In the genomic region with DNA sequence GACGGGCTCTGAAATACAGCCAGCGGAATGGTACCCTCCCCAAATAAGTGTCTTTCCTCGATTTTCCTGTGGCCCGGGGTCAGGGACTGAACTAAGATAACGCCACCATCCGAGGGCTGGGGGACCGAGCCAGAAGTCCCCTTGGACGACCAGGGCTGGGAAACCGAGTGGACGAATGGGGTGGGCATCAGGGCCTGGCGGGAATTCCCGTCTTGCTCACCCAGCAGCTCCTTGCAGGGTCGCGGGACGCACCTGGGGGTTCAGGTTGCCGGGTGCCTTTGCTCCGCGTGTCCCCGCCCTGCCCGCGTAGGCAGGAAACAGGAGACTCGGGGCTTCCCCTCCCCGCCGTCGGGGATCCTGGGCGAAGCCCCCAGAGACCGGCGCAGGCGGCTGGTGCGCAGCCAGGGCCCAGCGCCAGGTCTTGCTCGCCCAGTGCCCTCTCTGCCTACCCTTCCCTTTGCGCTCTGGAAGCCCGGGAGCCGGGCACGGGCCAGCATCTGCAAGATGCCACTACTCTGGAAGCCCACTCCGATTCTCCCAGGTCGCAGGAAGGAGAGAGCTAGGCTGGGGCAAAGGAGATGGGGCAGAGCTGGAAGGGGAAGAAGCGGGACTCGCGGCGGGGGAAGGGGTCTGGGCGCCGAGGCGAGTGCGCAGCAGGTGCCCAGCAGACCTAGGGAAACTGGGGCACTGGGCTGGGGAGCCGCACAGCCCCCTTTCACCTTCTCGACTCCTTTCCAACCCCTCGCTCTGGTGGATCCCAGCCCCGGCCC, we compare ENCODE assay signal across 10 cellular contexts. TPM values are rescaled to one million over a fixed set of nuclear protein-coding genes. Genes with fewer than 3 reads are reported as not detected.
DNase-seq lines count a peak whose midpoint lies in the region; ATAC-seq and TF ChIP-seq lines count a peak whose summit lies in the region.
"Had no signal": no experiment of that assay in that cellular context is flagged by ENCODE, and none has a peak within 500 bp of the region (broad histone marks: within the 10 kb centered on the region; RNA-seq: fewer than 3 reads in every experiment).

No MANE protein-coding gene starts in this region.

- POLR2A ChIA-PET in activated CD4-positive, alpha-beta memory T cell treated with anti-CD3 and anti-CD28 coated beads for 36 hours (lab: Charles Lee): no interaction called here
- POLR2A ChIA-PET in activated CD4-positive, alpha-beta memory T cell treated with anti-CD3 and anti-CD28 coated beads, Interleukin-2, amount 10 ng/mL, durations not matched to agents 7 days and 5 days (lab: Charles Lee): interaction anchor here (1.5 to 3.7 kb wide), 5 partner anchors 11 to 69 kb away, joined by 3 to 17 read pairs (median 6); a partner anchor contains a TSS

- intact Hi-C loops in activated CD4-positive, alpha-beta memory T cell treated with anti-CD3 and anti-CD28 coated beads for 36 hours (cut with micrococcal nuclease): loop anchor here (5.0 kb wide), 1 partner anchor 118 kb away; no protein-coding TSS in a partner anchor

- TF ChIP-seq CTCF in hepatocyte (IDR thresholded peaks at IDR 0.05; ENCODE audit: poor library complexity): no peak

- H3K27ac ChIP-seq in hepatocyte: no peak overlapping the region

- H3K4me1 Mint-ChIP-seq in activated CD4-positive, alpha-beta memory T cell treated with anti-CD3 and anti-CD28 coated beads for 36 hours (ENCODE audit: low read depth): peaks cover 16% of the 10 kb centered on the region
- peaks cover 19% of the 10 kb centered on the region for H3K4me1 Mint-ChIP-seq in activated CD4-positive, alpha-beta memory T cell treated with anti-CD3 and anti-CD28 coated beads, Interleukin-2, amount 10 ng/mL, durations not matched to agents 7 days and 5 days
- peaks cover 13% of the 10 kb centered on the region for H3K4me1 Mint-ChIP-seq in T-helper 17 cell
- peaks cover 36% of the 10 kb centered on the region for H3K4me1 Mint-ChIP-seq in stimulated activated naive CD8-positive, alpha-beta T cell treated with anti-CD3 and anti-CD28 coated beads, Interleukin-15, amount 100 ng/mL, for 72 hours

- H3K36me3 ChIP-seq in hepatocyte (replicated peaks; ENCODE audit: insufficient read depth, low read depth): no peaks in the 10 kb centered on the region

- H3K4me1 ChIP-seq in hepatocyte (ENCODE audit: insufficient read depth): peaks cover 17% of the 10 kb centered on the region

- H3K4me3 Mint-ChIP-seq in activated CD4-positive, alpha-beta memory T cell treated with anti-CD3 and anti-CD28 coated beads for 36 hours: peak overlapping the region; percentile 50
- H3K4me3 Mint-ChIP-seq in activated CD4-positive, alpha-beta memory T cell treated with anti-CD3 and anti-CD28 coated beads, Interleukin-2, amount 10 ng/mL, durations not matched to agents 7 days and 5 days: no peak overlapping the region
- H3K4me3 Mint-ChIP-seq in T-helper 17 cell: peak overlapping the region; percentile 77
- peak overlapping the region; percentile 65 to 75 for H3K4me3 Mint-ChIP-seq in stimulated activated naive CD8-positive, alpha-beta T cell treated with anti-CD3 and anti-CD28 coated beads, Interleukin-15, amount 100 ng/mL, for 72 hours

- no peak overlapping the region for H3K4me3 ChIP-seq in hepatocyte

- H3K4me2 ChIP-seq in hepatocyte: peak overlapping the region; percentile 95

- H4K20me1 ChIP-seq in hepatocyte (ENCODE audit: insufficient read depth, poor library complexity, severe bottlenecking): no peaks in the 10 kb centered on the region

- 16% methylated on average over 38 of the region's 50 CpGs for WGBS in hepatocyte (ENCODE audit: low lambda C conversion rate, missing lambda C conversion rate)

- H3K9me2 ChIP-seq in hepatocyte (replicated peaks; ENCODE audit: insufficient read depth): no peaks in the 10 kb centered on the region

- CTCF ChIA-PET in activated CD4-positive, alpha-beta memory T cell treated with anti-CD3 and anti-CD28 coated beads for 36 hours (lab: Charles Lee): interaction anchor here (0.7 to 11.9 kb wide), 15 partner anchors 9 to 1400 kb away, joined by 3 to 123 read pairs (median 8); a partner anchor contains a TSS
- CTCF ChIA-PET in activated CD4-positive, alpha-beta memory T cell treated with anti-CD3 and anti-CD28 coated beads, Interleukin-2, amount 10 ng/mL, durations not matched to agents 7 days and 5 days (lab: Charles Lee): interaction anchor here (0.6 to 8.1 kb wide), 5 partner anchors 12 to 118 kb away, joined by 3 to 56 read pairs (median 15); a partner anchor contains a TSS

- no peaks in the 10 kb centered on the region for H3K9me3 Mint-ChIP-seq in activated CD4-positive, alpha-beta memory T cell treated with anti-CD3 and anti-CD28 coated beads for 36 hours
- no peaks in the 10 kb centered on the region for H3K9me3 Mint-ChIP-seq in activated CD4-positive, alpha-beta memory T cell treated with anti-CD3 and anti-CD28 coated beads, Interleukin-2, amount 10 ng/mL, durations not matched to agents 7 days and 5 days
- no peaks in the 10 kb centered on the region for H3K9me3 Mint-ChIP-seq in stimulated activated naive CD8-positive, alpha-beta T cell treated with anti-CD3 and anti-CD28 coated beads, Interleukin-15, amount 100 ng/mL, for 72 hours

- H2AFZ ChIP-seq in hepatocyte: no peak overlapping the region

- ATAC-seq in T-helper 17 cell (peak; percentile 14), HG03045 (IDR thresholded peaks at IDR 0.05; ENCODE audit: unreplicated experiment) (no peak)
- peak; percentile 15 for ATAC-seq in stimulated activated naive CD8-positive, alpha-beta T cell treated with anti-CD3 and anti-CD28 coated beads, Interleukin-15, amount 100 ng/mL, for 72 hours

- H3K27ac Mint-ChIP-seq in activated CD4-positive, alpha-beta memory T cell treated with anti-CD3 and anti-CD28 coated beads for 36 hours: no peak overlapping the region
- H3K27ac Mint-ChIP-seq in activated CD4-positive, alpha-beta memory T cell treated with anti-CD3 and anti-CD28 coated beads, Interleukin-2, amount 10 ng/mL, durations not matched to agents 7 days and 5 days: no peak overlapping the region
- H3K27ac Mint-ChIP-seq in T-helper 17 cell: no peak overlapping the region
- peak overlapping the region in 1 of 2 donors; percentile 77 for H3K27ac Mint-ChIP-seq in stimulated activated naive CD8-positive, alpha-beta T cell treated with anti-CD3 and anti-CD28 coated beads, Interleukin-15, amount 100 ng/mL, for 72 hours

- H3K9me3 ChIP-seq in T-helper 17 cell (ENCODE audit: control insufficient read depth, low read length, poor library complexity, severe bottlenecking) (no peaks in the 10 kb centered on the region), hepatocyte (ENCODE audit: low read depth) (no peaks in the 10 kb centered on the region)

- no peaks in the 10 kb centered on the region for H3K36me3 Mint-ChIP-seq in activated CD4-positive, alpha-beta memory T cell treated with anti-CD3 and anti-CD28 coated beads for 36 hours
- H3K36me3 Mint-ChIP-seq in activated CD4-positive, alpha-beta memory T cell treated with anti-CD3 and anti-CD28 coated beads, Interleukin-2, amount 10 ng/mL, durations not matched to agents 7 days and 5 days (ENCODE audit: low read depth): peaks cover 3% of the 10 kb centered on the region
- no peaks in the 10 kb centered on the region for H3K36me3 Mint-ChIP-seq in T-helper 17 cell (ENCODE audit: low read depth)

- no peaks in the 10 kb centered on the region for H3K79me2 ChIP-seq in hepatocyte

- H3K27me3 Mint-ChIP-seq in activated CD4-positive, alpha-beta memory T cell treated with anti-CD3 and anti-CD28 coated beads for 36 hours: peaks cover 45% of the 10 kb centered on the region
- peaks cover 54% of the 10 kb centered on the region for H3K27me3 Mint-ChIP-seq in activated CD4-positive, alpha-beta memory T cell treated with anti-CD3 and anti-CD28 coated beads, Interleukin-2, amount 10 ng/mL, durations not matched to agents 7 days and 5 days
- peaks cover 45% of the 10 kb centered on the region for H3K27me3 Mint-ChIP-seq in T-helper 17 cell
- H3K27me3 Mint-ChIP-seq in stimulated activated naive CD8-positive, alpha-beta T cell treated with anti-CD3 and anti-CD28 coated beads, Interleukin-15, amount 100 ng/mL, for 72 hours: peaks cover 83% of the 10 kb centered on the region

- peaks cover 57% of the 10 kb centered on the region for H3K27me3 ChIP-seq in hepatocyte

- DNase-seq in activated CD4-positive, alpha-beta memory T cell treated with anti-CD3 and anti-CD28 coated beads for 36 hours: no peak
- DNase-seq in activated CD4-positive, alpha-beta memory T cell treated with anti-CD3 and anti-CD28 coated beads, Interleukin-2, amount 10 ng/mL, durations not matched to agents 7 days and 5 days: no peak
- DNase-seq in T-helper 17 cell: no peak
- no peak for DNase-seq in hepatocyte (ENCODE audit: low spot score)
- DNase-seq in stimulated activated naive CD8-positive, alpha-beta T cell treated with anti-CD3 and anti-CD28 coated beads, Interleukin-15, amount 100 ng/mL, for 72 hours: peak; percentile 34 to 44
- no peak for DNase-seq in NOMO-1 treated with dmso at 0.1 percent for 144 hours (lab: John Stamatoyannopoulos, UW; ENCODE audit: unreplicated experiment)
- no peak for DNase-seq in kidney tubule cell (ENCODE audit: low spot score)

RNA-seq across cellular contexts. Expression of a gene that starts 0.7 kb away (rescaled TPM):
- not detected for total RNA-seq in activated CD4-positive, alpha-beta memory T cell treated with anti-CD3 and anti-CD28 coated beads for 36 hours
- total RNA-seq in activated CD4-positive, alpha-beta memory T cell treated with anti-CD3 and anti-CD28 coated beads, Interleukin-2, amount 10 ng/mL, durations not matched to agents 7 days and 5 days: under 1 TPM in 1 of 2 experiments, not detected in 1; 0.45 TPM
- total RNA-seq in T-helper 17 cell: not detected
- total RNA-seq in hepatocyte: not detected in 2 replicates
- 0.13 and 0.27 TPM in 2 replicates for polyA plus RNA-seq in hepatocyte

RNA-seq across cellular contexts. Expression of a gene that starts 12.4 kb away (rescaled TPM):
- 10 to 100 TPM; 18.1 to 18.4 TPM for total RNA-seq in activated CD4-positive, alpha-beta memory T cell treated with anti-CD3 and anti-CD28 coated beads for 36 hours
- 10 to 100 TPM; 22.9 to 24.0 TPM for total RNA-seq in activated CD4-positive, alpha-beta memory T cell treated with anti-CD3 and anti-CD28 coated beads, Interleukin-2, amount 10 ng/mL, durations not matched to agents 7 days and 5 days
- 1 to 10 TPM; 4.5 to 8.7 TPM for total RNA-seq in T-helper 17 cell
- 9.3 and 12.2 TPM in 2 replicates for total RNA-seq in hepatocyte
- polyA plus RNA-seq in hepatocyte: 14.2 and 17.8 TPM in 2 replicates

RNA-seq across cellular contexts. Expression of a gene that starts 33.0 kb away (rescaled TPM):
- not detected for total RNA-seq in activated CD4-positive, alpha-beta memory T cell treated with anti-CD3 and anti-CD28 coated beads for 36 hours
- not detected for total RNA-seq in activated CD4-positive, alpha-beta memory T cell treated with anti-CD3 and anti-CD28 coated beads, Interleukin-2, amount 10 ng/mL, durations not matched to agents 7 days and 5 days
- not detected for total RNA-seq in T-helper 17 cell
- 4.0 and 4.2 TPM in 2 replicates for total RNA-seq in hepatocyte
- 1.4 and 4.3 TPM in 2 replicates for polyA plus RNA-seq in hepatocyte
- total RNA-seq: fibroblast of lung, posterior vena cava had no signal
- polyA plus RNA-seq: fibroblast of lung had no signal

Comparison
In these comparisons a context has a peak if more than half of its experiments do, and no peak if none do; other contexts are left out.
1. DNase-seq: peak in stimulated activated naive CD8-positive, alpha-beta T cell treated with anti-CD3 and anti-CD28 coated beads, Interleukin-15, amount 100 ng/mL, for 72 hours (2 of 2); none in activated CD4-positive, alpha-beta memory T cell treated with anti-CD3 and anti-CD28 coated beads for 36 hours (single experiment), activated CD4-positive, alpha-beta memory T cell treated with anti-CD3 and anti-CD28 coated beads, Interleukin-2, amount 10 ng/mL, durations not matched to agents 7 days and 5 days (single experiment), T-helper 17 cell (0 of 3), hepatocyte (single experiment), NOMO-1 treated with dmso at 0.1 percent for 144 hours (single experiment) and kidney tubule cell (single experiment).